ENCODE assay signal across 21 cellular contexts in genomic region chr10:78803710-78804109, GRCh38.
DNase-seq lines count a peak whose midpoint lies in the region; ATAC-seq and TF ChIP-seq lines count a peak whose summit lies in the region.
"Had no signal": no experiment of that assay in that cellular context is flagged by ENCODE, and none has a peak within 500 bp of the region (broad histone marks: within the 10 kb centered on the region; RNA-seq: fewer than 3 reads in every experiment).

No MANE protein-coding gene starts in this region.

- H3K27me3 ChIP-seq in neuronal stem cell (ENCODE audit: control insufficient read depth in 3 of 3, insufficient read depth in 3 of 3, low read depth in 1 of 3, low read length in 3 of 3), result peaks cover 0 to 41% (median 0%) of the 10 kb centered on the region in 3 experiments
- H3K27me3 ChIP-seq in thoracic aorta (replicated peaks; ENCODE audit: insufficient read depth), result no peaks in the 10 kb centered on the region
- H3K27me3 ChIP-seq: BLaER1 treated with 17β-estradiol and CSF1 and Interleukin-3, amounts not matched to agents 10 nM and 100 nM; spleen had no signal

- no peak overlapping the region for H2AFZ ChIP-seq in neuronal stem cell (ENCODE audit: low read length)

- H3K4me1 Mint-ChIP-seq in HFFc6 (ENCODE audit: low read depth) (peaks cover 59% of the 10 kb centered on the region), brain (peaks cover 74% of the 10 kb centered on the region)
- H3K4me1 Mint-ChIP-seq: IgD-negative memory B cell; stimulated activated naive B cell treated with anti-CD40 and anti-IgM and Interleukin-4, amounts not matched to agents 10 μg/mL and 1 μg/mL and 100 μg/mL, for 72 hours had no signal

- no peak overlapping the region for H3K23ac ChIP-seq in neuronal stem cell (ENCODE audit: low read depth, low read length, poor library complexity)

- peak overlapping the region; percentile 60 for H3K18ac ChIP-seq in neuronal stem cell (ENCODE audit: low read length)

- no peak overlapping the region for H3K9ac ChIP-seq in neuronal stem cell (ENCODE audit: low read depth, low read length, poor library complexity)
- H3K9ac ChIP-seq: BLaER1 treated with 17β-estradiol and CSF1 and Interleukin-3, amounts not matched to agents 10 nM and 100 nM had no signal

- H2BK5ac ChIP-seq in neuronal stem cell (ENCODE audit: low read length), result no peak overlapping the region

- in situ Hi-C loops in GM13977 (cut with MboI; ENCODE audit: low pct_unique_long_range_greater_than_20kb, low sequenced_read_pairs, unreplicated experiment), result no loop called here

- H4K8ac ChIP-seq in neuronal stem cell (ENCODE audit: low read depth, low read length), result no peak overlapping the region

- H3K27ac Mint-ChIP-seq in HFFc6 (peak overlapping the region; percentile 96), brain (peak overlapping the region; percentile 14 to 94 (median 84))
- H3K27ac Mint-ChIP-seq: activated CD8-positive, alpha-beta T cell treated with anti-CD3 and anti-CD28 coated beads, Interleukin-2, amount 10 ng/mL, durations not matched to agents 7 days and 5 days; IgD-negative memory B cell; stimulated activated naive B cell treated with anti-CD40 and anti-IgM and Interleukin-4, amounts not matched to agents 10 μg/mL and 1 μg/mL and 100 μg/mL, for 72 hours had no signal

- H3K36me3 Mint-ChIP-seq in HFFc6 (ENCODE audit: low read depth), result no peaks in the 10 kb centered on the region
- H3K36me3 Mint-ChIP-seq in brain, result no peaks in the 10 kb centered on the region
- H3K36me3 Mint-ChIP-seq: IgD-negative memory B cell; stimulated activated naive B cell treated with anti-CD40 and anti-IgM and Interleukin-4, amounts not matched to agents 10 μg/mL and 1 μg/mL and 100 μg/mL, for 72 hours had no signal

- H2BK12ac ChIP-seq in neuronal stem cell (ENCODE audit: low read length), result no peak overlapping the region

- H2AK5ac ChIP-seq in neuronal stem cell (ENCODE audit: low read depth, low read length), result peak overlapping the region; percentile 19

- WGBS in neuronal stem cell (ENCODE audit: extremely low coverage in 2 of 2, insufficient read length in 2 of 2, insufficient replicate concordance in 1 of 2), 2 donors, result no CpG with 5 or more reads among the region's 8 CpGs

- no peak for TF ChIP-seq CTCF in HFFc6 (IDR thresholded peaks at IDR 0.05)
- no peak for TF ChIP-seq CTCF in brain (conservative IDR thresholded peaks at IDR 0.05)
- TF ChIP-seq CTCF in thoracic aorta (IDR thresholded peaks at IDR 0.05), result no peak
- no peak for TF ChIP-seq CTCF in GM13977 (IDR thresholded peaks at IDR 0.05; ENCODE audit: extremely low read depth, insufficient read depth, missing control alignments)

- no peak overlapping the region for H4K91ac ChIP-seq in neuronal stem cell (ENCODE audit: low read depth, low read length, poor library complexity)

- H3K4ac ChIP-seq in neuronal stem cell (ENCODE audit: low read length), result peak overlapping the region; percentile 23

- peak overlapping the region; percentile 14 for H3K14ac ChIP-seq in neuronal stem cell (ENCODE audit: low read length)

- H3K9me3 Mint-ChIP-seq in HFFc6, result no peaks in the 10 kb centered on the region
- peaks cover 0 to 6% (median 0%) of the 10 kb centered on the region in 5 experiments for H3K9me3 Mint-ChIP-seq in brain
- H3K9me3 Mint-ChIP-seq: stimulated activated naive B cell treated with anti-CD40 and anti-IgM and Interleukin-4, amounts not matched to agents 10 μg/mL and 1 μg/mL and 100 μg/mL, for 72 hours had no signal

- no peaks in the 10 kb centered on the region for H3K79me1 ChIP-seq in neuronal stem cell (ENCODE audit: low read depth, low read length)

- H2BK120ac ChIP-seq in neuronal stem cell (ENCODE audit: low read depth, low read length), result no peak overlapping the region

- ATAC-seq in thoracic aorta (ENCODE audit: insufficient number of reproducible peaks, low FRiP score, low read depth) (no peak), HG03469 (IDR thresholded peaks at IDR 0.05; ENCODE audit: unreplicated experiment) (no peak)
- ATAC-seq: activated CD8-positive, alpha-beta T cell treated with anti-CD3 and anti-CD28 coated beads, Interleukin-2, amount 10 ng/mL, durations not matched to agents 7 days and 5 days; stimulated activated naive B cell treated with anti-CD40 and anti-IgM and Interleukin-4, amounts not matched to agents 10 μg/mL and 1 μg/mL and 100 μg/mL, for 72 hours had no signal

- peaks cover 0 to 3% of the 10 kb centered on the region in 2 donors for H3K4me1 ChIP-seq in neuronal stem cell (ENCODE audit: control insufficient read depth in 2 of 2, insufficient read depth in 1 of 2, low read depth in 1 of 2, low read length in 2 of 2)
- peaks cover 11 to 53% of the 10 kb centered on the region in 2 donors for H3K4me1 ChIP-seq in thoracic aorta (ENCODE audit: control insufficient read depth in 1 of 2, low read depth in 2 of 2)

- no peaks in the 10 kb centered on the region for H3K9me3 ChIP-seq in neuronal stem cell (replicated peaks in 1 of 2; ENCODE audit: control insufficient read depth in 2 of 2, insufficient read depth in 1 of 2, low read depth in 1 of 2, low read length in 2 of 2)
- no peaks in the 10 kb centered on the region for H3K9me3 ChIP-seq in thoracic aorta
- H3K9me3 ChIP-seq: BLaER1 treated with 17β-estradiol and CSF1 and Interleukin-3, amounts not matched to agents 10 nM and 100 nM; spleen had no signal

- H3K27me3 Mint-ChIP-seq in HFFc6 (ENCODE audit: insufficient read depth), result peaks cover 22% of the 10 kb centered on the region
- peaks cover 10% of the 10 kb centered on the region for H3K27me3 Mint-ChIP-seq in brain

- H3K27ac ChIP-seq in neuronal stem cell (replicated peaks; ENCODE audit: low read length) (no peak overlapping the region), thoracic aorta (peak overlapping the region; percentile 8 to 70)
- H3K27ac ChIP-seq: BLaER1 treated with 17β-estradiol and CSF1 and Interleukin-3, amounts not matched to agents 10 nM and 100 nM; spleen had no signal

- H2BK15ac ChIP-seq in neuronal stem cell (ENCODE audit: low read length), result no peak overlapping the region

- H3K4me3 ChIP-seq in neuronal stem cell (ENCODE audit: low read length in 2 of 2) (no peak overlapping the region), thoracic aorta (no peak overlapping the region)
- H3K4me3 ChIP-seq: BLaER1 treated with 17β-estradiol and CSF1 and Interleukin-3, amounts not matched to agents 10 nM and 100 nM; spleen had no signal

- H3K4me3 Mint-ChIP-seq in HFFc6 (no peak overlapping the region), brain (peak overlapping the region in 1 of 5 experiments; percentile 9)
- H3K4me3 Mint-ChIP-seq: activated CD8-positive, alpha-beta T cell treated with anti-CD3 and anti-CD28 coated beads, Interleukin-2, amount 10 ng/mL, durations not matched to agents 7 days and 5 days; IgD-negative memory B cell; stimulated activated naive B cell treated with anti-CD40 and anti-IgM and Interleukin-4, amounts not matched to agents 10 μg/mL and 1 μg/mL and 100 μg/mL, for 72 hours had no signal

- DNase-seq in HFFc6 (no peak), neuronal stem cell (ENCODE audit: low spot score) (no peak), thoracic aorta (ENCODE audit: low spot score) (no peak), HUDEP-2 (lab: John Stamatoyannopoulos, UW; ENCODE audit: unreplicated experiment in 76 of 76) (no peak), GM13977 (ENCODE audit: low spot score) (no peak), hypothalamus (lab: John Stamatoyannopoulos, UW) (no peak)
- DNase-seq: activated CD8-positive, alpha-beta T cell treated with anti-CD3 and anti-CD28 coated beads, Interleukin-2, amount 10 ng/mL, durations not matched to agents 7 days and 5 days; activated gamma-delta T cell treated with Interleukin-2 at 50 U/mL for 16 hours; COR-L47; DMS79; NCI-H1105 treated with DMSO at 0.1 percent for 48 hours; NCI-H2081; NCI-H345; SHP77 treated with DMSO at 0.1 percent for 48 hours; spleen; stimulated activated CD4-positive, alpha-beta T cell treated with anti-CD3 and anti-CD28 coated beads, Interleukin-4, amount 100 ng/mL, for 1 hour; stimulated activated naive B cell treated with anti-CD40 and anti-IgM and Interleukin-4, amounts not matched to agents 10 μg/mL and 1 μg/mL and 100 μg/mL, for 72 hours had no signal

- H3K36me3 ChIP-seq in neuronal stem cell (replicated peaks in 1 of 2; ENCODE audit: control insufficient read depth in 2 of 2, insufficient read depth in 2 of 2, low read length in 2 of 2) (no peaks in the 10 kb centered on the region), thoracic aorta (no peaks in the 10 kb centered on the region)
- H3K36me3 ChIP-seq: BLaER1 treated with 17β-estradiol and CSF1 and Interleukin-3, amounts not matched to agents 10 nM and 100 nM; spleen had no signal

- no peak overlapping the region for H3K4me2 ChIP-seq in neuronal stem cell (ENCODE audit: insufficient read depth, low read length, poor library complexity, severe bottlenecking)
- H3K4me2 ChIP-seq: BLaER1 treated with 17β-estradiol and CSF1 and Interleukin-3, amounts not matched to agents 10 nM and 100 nM had no signal
